Comparison of ENCODE assay signal across 12 cellular contexts in genomic region chr2:205869439-205869838, GRCh38.
"Had no signal": no experiment of that assay in that cellular context is flagged by ENCODE, and none has a peak within 500 bp of the region (broad histone marks: within the 10 kb centered on the region; RNA-seq: fewer than 3 reads in every experiment).

No MANE protein-coding gene starts in this region.

- H3K27ac ChIP-seq: coronary artery, gastrocnemius medialis, neural progenitor cell, pancreas, transverse colon had no signal

- H3K4me3 Mint-ChIP-seq: neural progenitor cell; stimulated activated memory B cell treated with anti-CD40 and anti-IgM and Interleukin-4, amounts not matched to agents 10 μg/mL and 1 μg/mL and 100 μg/mL, for 72 hours had no signal

- H2AFZ ChIP-seq: neural progenitor cell had no signal

- H3K4me2 ChIP-seq: neural progenitor cell had no signal

- H3K4me1 ChIP-seq: gastrocnemius medialis, pancreas, transverse colon had no signal

- H3K4me3 ChIP-seq: coronary artery, gastrocnemius medialis, neural progenitor cell, pancreas, transverse colon had no signal

- H3K9me3 Mint-ChIP-seq: activated T-helper 1 cell treated with anti-CD3 and anti-CD28 coated beads, Interleukin-12 subunit alpha, Interleukin-12 subunit beta, Interleukin-2, Interleukin-4 antibody, amounts not matched to agents 30 ng/mL and 10 ng/mL and 1 ng/mL, durations not matched to agents 14 hours and 24 hours and 36 hours; stimulated activated memory B cell treated with anti-CD40 and anti-IgM and Interleukin-4, amounts not matched to agents 10 μg/mL and 1 μg/mL and 100 μg/mL, for 72 hours had no signal

- H3K27me3 ChIP-seq: gastrocnemius medialis, neural progenitor cell, pancreas, transverse colon had no signal

- ATAC-seq: gastrocnemius medialis had no signal

- DNase-seq: activated naive CD4-positive, alpha-beta T cell treated with Interleukin-2 at 50 U/mL for 16 hours; central memory CD4-positive, alpha-beta T cell; effector CD8-positive, alpha-beta T cell; gastrocnemius medialis; pancreas; retina; substantia nigra; transverse colon had no signal

- H3K27ac Mint-ChIP-seq: neural progenitor cell; stimulated activated memory B cell treated with anti-CD40 and anti-IgM and Interleukin-4, amounts not matched to agents 10 μg/mL and 1 μg/mL and 100 μg/mL, for 72 hours had no signal

- H3K9me3 ChIP-seq: gastrocnemius medialis, pancreas, transverse colon had no signal

- H3K36me3 ChIP-seq: gastrocnemius medialis, neural progenitor cell, pancreas, transverse colon had no signal

- H3K36me3 Mint-ChIP-seq: neural progenitor cell; stimulated activated memory B cell treated with anti-CD40 and anti-IgM and Interleukin-4, amounts not matched to agents 10 μg/mL and 1 μg/mL and 100 μg/mL, for 72 hours had no signal

- H3K4me1 Mint-ChIP-seq: stimulated activated memory B cell treated with anti-CD40 and anti-IgM and Interleukin-4, amounts not matched to agents 10 μg/mL and 1 μg/mL and 100 μg/mL, for 72 hours had no signal

- H3K9ac ChIP-seq: neural progenitor cell had no signal
